Comparison of ENCODE assay signal across 29 cellular contexts in genomic region chr17:36680701-36681202, GRCh38.
"Had no signal": no experiment of that assay in that cellular context is flagged by ENCODE, and none has a peak within 500 bp of the region (broad histone marks: within the 10 kb centered on the region; RNA-seq: fewer than 3 reads in every experiment).

No MANE protein-coding gene starts in this region.

- ATAC-seq: activated naive CD4-positive, alpha-beta T cell treated with anti-CD3 and anti-CD28 coated beads, Interleukin-2, amount 50 U/mL, for 72 hours; activated naive CD8-positive, alpha-beta T cell treated with anti-CD3 and anti-CD28 coated beads, Interleukin-2, amount 50 U/mL, for 24 hours; activated T-cell treated with anti-CD3 and anti-CD28 coated beads, Interleukin-2, amount 50 U/mL, for 72 hours; PC-3 had no signal

- H3K4me1 ChIP-seq: SJSA1 had no signal

- H3K27me3 ChIP-seq: Peyer's patch had no signal

- H3K36me3 ChIP-seq: Peyer's patch, SJSA1 had no signal

- H3K4me3 Mint-ChIP-seq: activated CD4-positive, alpha-beta memory T cell treated with anti-CD3 and anti-CD28 coated beads for 36 hours; activated naive CD4-positive, alpha-beta T cell treated with anti-CD3 and anti-CD28 coated beads for 36 hours; activated naive CD8-positive, alpha-beta T cell treated with anti-CD3 and anti-CD28 coated beads, Interleukin-2, amount 50 U/mL, for 24 hours; activated T-cell treated with anti-CD3 and anti-CD28 coated beads, Interleukin-2, amount 50 U/mL, for 72 hours; brain; T-helper 1 cell treated with Interleukin-12 subunit alpha and Interleukin-12 subunit beta and Interleukin-4 antibody, amounts not matched to agents 30 μg/mL and 1 μg/mL, for 36 hours; T-helper 2 cell treated with Interferon-gamma antibody and Interleukin-4, amounts not matched to agents 5 μg/mL and 100 μg/mL, for 36 hours had no signal

- FAIRE-seq: bronchial epithelial cell, TTC549 had no signal

- H3K27ac Mint-ChIP-seq: activated CD4-positive, alpha-beta memory T cell treated with anti-CD3 and anti-CD28 coated beads for 36 hours; activated naive CD4-positive, alpha-beta T cell treated with anti-CD3 and anti-CD28 coated beads for 36 hours; activated naive CD8-positive, alpha-beta T cell treated with anti-CD3 and anti-CD28 coated beads, Interleukin-2, amount 50 U/mL, for 24 hours; activated T-cell treated with anti-CD3 and anti-CD28 coated beads, Interleukin-2, amount 50 U/mL, for 72 hours; activated T-helper 2 cell treated with anti-CD3 and anti-CD28 coated beads, Interferon-gamma antibody, Interleukin-2, Interleukin-4, amounts not matched to agents 10 μg/mL and 5 μg/mL and 100 μg/mL, durations not matched to agents 14 hours and 24 hours and 36 hours; brain; T-helper 1 cell treated with Interleukin-12 subunit alpha and Interleukin-12 subunit beta and Interleukin-4 antibody, amounts not matched to agents 30 μg/mL and 1 μg/mL, for 36 hours; T-helper 2 cell treated with Interferon-gamma antibody and Interleukin-4, amounts not matched to agents 5 μg/mL and 100 μg/mL, for 36 hours had no signal

- H3K27me3 Mint-ChIP-seq: activated CD4-positive, alpha-beta memory T cell treated with anti-CD3 and anti-CD28 coated beads for 36 hours; activated naive CD8-positive, alpha-beta T cell treated with anti-CD3 and anti-CD28 coated beads, Interleukin-2, amount 50 U/mL, for 24 hours had no signal

- H3K9me3 Mint-ChIP-seq: activated CD4-positive, alpha-beta memory T cell treated with anti-CD3 and anti-CD28 coated beads for 36 hours; activated naive CD4-positive, alpha-beta T cell treated with anti-CD3 and anti-CD28 coated beads for 36 hours; activated naive CD4-positive, alpha-beta T cell treated with anti-CD3 and anti-CD28 coated beads, Interleukin-2, amount 50 U/mL, for 72 hours; activated naive CD8-positive, alpha-beta T cell treated with anti-CD3 and anti-CD28 coated beads, Interleukin-2, amount 50 U/mL, for 24 hours; activated T-cell treated with anti-CD3 and anti-CD28 coated beads, Interleukin-2, amount 50 U/mL, for 72 hours; activated T-helper 2 cell treated with anti-CD3 and anti-CD28 coated beads, Interferon-gamma antibody, Interleukin-2, Interleukin-4, amounts not matched to agents 10 μg/mL and 5 μg/mL and 100 μg/mL, durations not matched to agents 14 hours and 24 hours and 36 hours; brain; T-helper 1 cell treated with Interleukin-12 subunit alpha and Interleukin-12 subunit beta and Interleukin-4 antibody, amounts not matched to agents 30 μg/mL and 1 μg/mL, for 36 hours; T-helper 2 cell treated with Interferon-gamma antibody and Interleukin-4, amounts not matched to agents 5 μg/mL and 100 μg/mL, for 36 hours had no signal

- H3K36me3 Mint-ChIP-seq: activated CD4-positive, alpha-beta memory T cell treated with anti-CD3 and anti-CD28 coated beads for 36 hours; activated naive CD4-positive, alpha-beta T cell treated with anti-CD3 and anti-CD28 coated beads, Interleukin-2, amount 50 U/mL, for 72 hours; brain had no signal

- DNase-seq: activated CD4-positive, alpha-beta memory T cell treated with anti-CD3 and anti-CD28 coated beads for 36 hours; activated CD4-positive, alpha-beta T cell treated with anti-CD3 and anti-CD28 coated beads, Interleukin-2, amount 50 U/mL, for 1 hour; activated gamma-delta T cell; activated naive CD4-positive, alpha-beta T cell treated with anti-CD3 and anti-CD28 coated beads for 36 hours; activated naive CD8-positive, alpha-beta T cell treated with anti-CD3 and anti-CD28 coated beads, Interleukin-2, amount 50 U/mL, for 24 hours; activated T-cell treated with anti-CD3 and anti-CD28 coated beads, Interleukin-2, amount 50 U/mL, for 1 hour; activated T-cell treated with anti-CD3 and anti-CD28 coated beads, Interleukin-2, amount 50 U/mL, for 72 hours; anterior cingulate cortex; caudate nucleus; cerebellar nuclear complex; NCI-H1105; NCI-H1417 treated with DMSO at 0.1 percent for 48 hours; NCI-H187 treated with DMSO at 0.1 percent for 48 hours; NCI-H2081; NCI-H226; NCI-H446 treated with DMSO at 0.1 percent for 48 hours; NCI-H524; PC-3; Peyer's patch; RPMI8226; SHP77 treated with DMSO at 0.1 percent for 48 hours had no signal

- H3K27ac ChIP-seq: Peyer's patch, SJSA1 had no signal

- H3K4me3 ChIP-seq: Peyer's patch, SJSA1 had no signal

- H3K9me3 ChIP-seq: Peyer's patch, SJSA1 had no signal
